8 cellular contexts compared by ENCODE assay signal in genomic region chr5:6632931-6633468, GRCh38. TPM values are rescaled to one million over a fixed set of nuclear protein-coding genes. Genes with fewer than 3 reads are reported as not detected.
DNase-seq lines count a peak whose midpoint lies in the region; ATAC-seq and TF ChIP-seq lines count a peak whose summit lies in the region.

TSS of gene NSUN2 (minus strand) at chr5:6633044. CDS start at chr5:6632979, 65 bp downstream.
A gene with protein sequence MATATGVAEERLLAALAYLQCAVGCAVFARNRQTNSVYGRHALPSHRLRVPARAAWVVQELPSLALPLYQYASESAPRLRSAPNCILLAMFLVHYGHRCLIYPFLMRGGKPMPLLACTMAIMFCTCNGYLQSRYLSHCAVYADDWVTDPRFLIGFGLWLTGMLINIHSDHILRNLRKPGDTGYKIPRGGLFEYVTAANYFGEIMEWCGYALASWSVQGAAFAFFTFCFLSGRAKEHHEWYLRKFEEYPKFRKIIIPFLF (plus strand): TSS chr5:6633440. CDS start chr5:6633577, 137 bp downstream.

- peak within 1 kb of the TSS; percentile 88 to 100 (median 98) for H3K4me3 Mint-ChIP-seq in IgD-negative memory B cell

- peak; percentile 72 for DNase-seq in DMS114 treated with DMSO at 0.1 percent for 48 hours (lab: John Stamatoyannopoulos, UW; ENCODE audit: unreplicated experiment)
- peak; percentile 95 for DNase-seq in OCI-M1 (lab: John Stamatoyannopoulos, UW)
- peak; percentile 85 for DNase-seq in activated T-cell treated with anti-CD3 and anti-CD28 coated beads for 24 hours (ENCODE audit: low read depth)
- peak; percentile 95 for DNase-seq in epithelial cell of esophagus (ENCODE audit: low read depth)
- peak; percentile 92 to 96 (median 94) for DNase-seq in mucosa of descending colon
- DNase-seq in stimulated activated CD8-positive, alpha-beta memory T cell treated with anti-CD3 and anti-CD28 coated beads, Interleukin-4, amount 100 ng/mL, for 1 hour (ENCODE audit: low read depth in 2 of 2, low spot score in 1 of 2) = peak; percentile 79 to 83

- H3K27ac Mint-ChIP-seq in IgD-negative memory B cell = peak within 1 kb of the TSS; percentile 99 to 100 (median 100)

- H3K4me1 ChIP-seq in mucosa of descending colon (ENCODE audit: low read depth) = peaks cover 11% of the 10 kb centered on the region

- no peaks in the 10 kb centered on the region for H3K9me3 ChIP-seq in mucosa of descending colon

- H3K9me3 Mint-ChIP-seq in IgD-negative memory B cell = no peaks in the 10 kb centered on the region

- H3K36me3 Mint-ChIP-seq in IgD-negative memory B cell = no peaks in the 10 kb centered on the region

- no peaks in the 10 kb centered on the region for H3K27me3 Mint-ChIP-seq in IgD-negative memory B cell

- H3K36me3 ChIP-seq in mucosa of descending colon (ENCODE audit: low read depth) = no peaks in the 10 kb centered on the region

- TF ChIP-seq CTCF in epithelial cell of esophagus (IDR thresholded peaks at IDR 0.05; ENCODE audit: insufficient read depth, low read depth, low read length, missing control alignments) (no peak), mucosa of descending colon (IDR thresholded peaks at IDR 0.05) (no peak)

- H3K4me3 ChIP-seq in epithelial cell of esophagus (ENCODE audit: low read length) (peak within 1 kb of the TSS; percentile 97), mucosa of descending colon (peak within 1 kb of the TSS; percentile 91)

- intact Hi-C loops in mucosa of descending colon (cut with DNase I, micrococcal nuclease) = loop anchor here in 1 of 2 donors (10.0 kb wide), 1 partner anchor 112 kb away; no protein-coding TSS in a partner anchor

- peaks cover 22 to 32% (median 28%) of the 10 kb centered on the region in 3 donors for H3K4me1 Mint-ChIP-seq in IgD-negative memory B cell

- ATAC-seq in GM21576 (IDR thresholded peaks at IDR 0.05; ENCODE audit: unreplicated experiment) (peak; percentile 87), mucosa of descending colon (peak; percentile 98)

RNA-seq across cellular contexts. Expression of gene NSUN2, which starts in this region (rescaled TPM):
- polyA plus RNA-seq in IgD-negative memory B cell = 33.1 TPM
- 10 to 100 TPM; 50.3 to 54.3 (median 52.5) TPM for total RNA-seq in mucosa of descending colon

RNA-seq across cellular contexts. Expression of the second gene that starts in this region (rescaled TPM):
- polyA plus RNA-seq in IgD-negative memory B cell = 14.9 TPM
- total RNA-seq in mucosa of descending colon = 10 to 100 TPM; 12.7 to 16.2 (median 14.3) TPM

Comparison
In these comparisons a context has a peak if more than half of its experiments do, and no peak if none do; other contexts are left out.
1. Peak in every context shown above with its lines: DNase-seq, ATAC-seq and H3K4me3 ChIP-seq.